ENCODE assay signal across 10 cellular contexts in the genomic region with DNA sequence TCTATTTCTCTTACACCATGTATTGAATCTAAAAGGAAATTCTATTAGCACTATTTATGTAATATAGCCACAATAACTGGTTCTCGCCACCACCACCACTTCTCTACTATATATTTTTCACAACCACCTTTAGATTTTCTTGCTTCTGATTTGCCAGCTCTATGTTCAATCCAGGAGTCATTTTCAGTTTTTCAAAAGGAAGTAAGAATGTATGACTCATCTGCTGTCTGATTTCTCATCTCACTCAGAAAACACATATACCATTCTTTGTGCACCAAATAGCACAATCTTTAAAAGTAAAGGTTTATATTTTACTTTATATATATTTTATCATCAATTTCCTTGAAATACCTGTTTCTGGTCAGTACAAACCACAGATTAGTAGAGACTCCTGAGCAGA.
A peak's percentile ranks its signal among the peaks of the same experiment; 100 is the strongest.
DNase-seq lines count a peak whose midpoint lies in the region; ATAC-seq lines count a peak whose summit lies in the region.
"Had no signal": no experiment of that assay in that cellular context is flagged by ENCODE, and none has a peak within 500 bp of the region (broad histone marks: within the 10 kb centered on the region; RNA-seq: fewer than 3 reads in every experiment).

No MANE protein-coding gene starts in this region.

- CTCF ChIA-PET in activated CD4-positive, alpha-beta memory T cell treated with anti-CD3 and anti-CD28 coated beads for 36 hours (lab: Charles Lee), result interaction anchor here (1.1 kb wide), 1 partner anchor 14 kb away, joined by 4 read pairs; no protein-coding TSS in a partner anchor
- CTCF ChIA-PET in activated CD4-positive, alpha-beta memory T cell treated with anti-CD3 and anti-CD28 coated beads, Interleukin-2, amount 10 ng/mL, durations not matched to agents 7 days and 5 days (lab: Charles Lee), result interaction anchor here (1.0 kb wide), 1 partner anchor 63 kb away, joined by 3 read pairs; no protein-coding TSS in a partner anchor

- no peak overlapping the region for H3K4me3 ChIP-seq in SJCRH30
- H3K4me3 ChIP-seq: SJSA1, uterus had no signal

- peaks cover 1% of the 10 kb centered on the region for H3K27me3 Mint-ChIP-seq in activated CD4-positive, alpha-beta memory T cell treated with anti-CD3 and anti-CD28 coated beads for 36 hours
- peaks cover 1% of the 10 kb centered on the region for H3K27me3 Mint-ChIP-seq in activated CD4-positive, alpha-beta memory T cell treated with anti-CD3 and anti-CD28 coated beads, Interleukin-2, amount 10 ng/mL, durations not matched to agents 7 days and 5 days
- peaks cover 3% of the 10 kb centered on the region for H3K27me3 Mint-ChIP-seq in activated T-helper 2 cell treated with anti-CD3 and anti-CD28 coated beads, Interferon-gamma antibody, Interleukin-2, Interleukin-4, amounts not matched to agents 10 μg/mL and 5 μg/mL and 100 μg/mL, durations not matched to agents 14 hours and 24 hours and 36 hours (ENCODE audit: low read depth)

- H3K36me3 ChIP-seq in SJCRH30, result no peaks in the 10 kb centered on the region
- H3K36me3 ChIP-seq: SJSA1, uterus had no signal

- peak; percentile 69 for ATAC-seq in HG02798 (IDR thresholded peaks at IDR 0.05; ENCODE audit: poor library complexity, unreplicated experiment)

- intact Hi-C loops in activated CD4-positive, alpha-beta memory T cell treated with anti-CD3 and anti-CD28 coated beads for 36 hours (cut with micrococcal nuclease), result loop anchor here (2.0 kb wide), 1 partner anchor 15 kb away; no protein-coding TSS in a partner anchor
- intact Hi-C loops in activated T-helper 2 cell treated with anti-CD3 and anti-CD28 coated beads, Interferon-gamma antibody, Interleukin-2, Interleukin-4, amounts not matched to agents 10 μg/mL and 5 μg/mL and 100 μg/mL, durations not matched to agents 14 hours and 24 hours and 36 hours (cut with micrococcal nuclease), result loop anchor here (1.0 to 10.0 kb wide), 3 partner anchors 10 to 947 kb away; no protein-coding TSS in a partner anchor

- no peaks in the 10 kb centered on the region for H3K36me3 Mint-ChIP-seq in activated CD4-positive, alpha-beta memory T cell treated with anti-CD3 and anti-CD28 coated beads for 36 hours
- H3K36me3 Mint-ChIP-seq in activated CD4-positive, alpha-beta memory T cell treated with anti-CD3 and anti-CD28 coated beads, Interleukin-2, amount 10 ng/mL, durations not matched to agents 7 days and 5 days (ENCODE audit: low read depth), result no peaks in the 10 kb centered on the region
- no peaks in the 10 kb centered on the region for H3K36me3 Mint-ChIP-seq in activated T-helper 2 cell treated with anti-CD3 and anti-CD28 coated beads, Interferon-gamma antibody, Interleukin-2, Interleukin-4, amounts not matched to agents 10 μg/mL and 5 μg/mL and 100 μg/mL, durations not matched to agents 14 hours and 24 hours and 36 hours (ENCODE audit: low read depth)

- H3K4me1 ChIP-seq in SJCRH30, result no peaks in the 10 kb centered on the region
- H3K4me1 ChIP-seq: SJSA1, uterus had no signal

- no peak overlapping the region for H3K27ac ChIP-seq in SJCRH30
- H3K27ac ChIP-seq: SJSA1, uterus had no signal

- no peaks in the 10 kb centered on the region for H3K27me3 ChIP-seq in SJCRH30
- H3K27me3 ChIP-seq: SJSA1, uterus had no signal

- POLR2A ChIA-PET in activated CD4-positive, alpha-beta memory T cell treated with anti-CD3 and anti-CD28 coated beads for 36 hours (lab: Charles Lee), result interaction anchor here (0.9 to 1.2 kb wide), 2 partner anchors 16 to 17 kb away, joined by 3 read pairs; no protein-coding TSS in a partner anchor
- POLR2A ChIA-PET in activated CD4-positive, alpha-beta memory T cell treated with anti-CD3 and anti-CD28 coated beads, Interleukin-2, amount 10 ng/mL, durations not matched to agents 7 days and 5 days (lab: Charles Lee), result no interaction called here

- no peak for DNase-seq in activated CD4-positive, alpha-beta memory T cell treated with anti-CD3 and anti-CD28 coated beads for 36 hours
- no peak for DNase-seq in activated CD4-positive, alpha-beta memory T cell treated with anti-CD3 and anti-CD28 coated beads, Interleukin-2, amount 10 ng/mL, durations not matched to agents 7 days and 5 days
- DNase-seq in MV-4-11 (lab: John Stamatoyannopoulos, UW) (peak; percentile 40), renal cortical epithelial cell (ENCODE audit: low read depth) (peak; percentile 35), SJCRH30 (no peak)
- no peak for DNase-seq in activated T-helper 2 cell treated with anti-CD3 and anti-CD28 coated beads, Interferon-gamma antibody, Interleukin-2, Interleukin-4, amounts not matched to agents 10 μg/mL and 5 μg/mL and 100 μg/mL, durations not matched to agents 14 hours and 24 hours and 36 hours (ENCODE audit: low spot score)
- no peak for DNase-seq in activated CD4-positive, alpha-beta T cell treated with anti-CD3 and anti-CD28 coated beads, Interleukin-2, amount 50 U/mL, for 1 hour
- DNase-seq: uterus had no signal

- H3K9me3 ChIP-seq in SJCRH30 (replicated peaks), result no peaks in the 10 kb centered on the region
- H3K9me3 ChIP-seq: SJSA1, uterus had no signal

- H3K4me3 Mint-ChIP-seq in activated CD4-positive, alpha-beta memory T cell treated with anti-CD3 and anti-CD28 coated beads for 36 hours, result peak overlapping the region; percentile 5
- H3K4me3 Mint-ChIP-seq in activated CD4-positive, alpha-beta memory T cell treated with anti-CD3 and anti-CD28 coated beads, Interleukin-2, amount 10 ng/mL, durations not matched to agents 7 days and 5 days, result no peak overlapping the region
- H3K4me3 Mint-ChIP-seq in activated T-helper 2 cell treated with anti-CD3 and anti-CD28 coated beads, Interferon-gamma antibody, Interleukin-2, Interleukin-4, amounts not matched to agents 10 μg/mL and 5 μg/mL and 100 μg/mL, durations not matched to agents 14 hours and 24 hours and 36 hours (ENCODE audit: low read depth), result no peak overlapping the region

- no peaks in the 10 kb centered on the region for H3K9me3 Mint-ChIP-seq in activated CD4-positive, alpha-beta memory T cell treated with anti-CD3 and anti-CD28 coated beads for 36 hours
- H3K9me3 Mint-ChIP-seq in activated CD4-positive, alpha-beta memory T cell treated with anti-CD3 and anti-CD28 coated beads, Interleukin-2, amount 10 ng/mL, durations not matched to agents 7 days and 5 days, result no peaks in the 10 kb centered on the region
- no peaks in the 10 kb centered on the region for H3K9me3 Mint-ChIP-seq in activated T-helper 2 cell treated with anti-CD3 and anti-CD28 coated beads, Interferon-gamma antibody, Interleukin-2, Interleukin-4, amounts not matched to agents 10 μg/mL and 5 μg/mL and 100 μg/mL, durations not matched to agents 14 hours and 24 hours and 36 hours

- H3K4me1 Mint-ChIP-seq in activated CD4-positive, alpha-beta memory T cell treated with anti-CD3 and anti-CD28 coated beads for 36 hours (ENCODE audit: low read depth), result peaks cover 9% of the 10 kb centered on the region
- peaks cover 3% of the 10 kb centered on the region for H3K4me1 Mint-ChIP-seq in activated CD4-positive, alpha-beta memory T cell treated with anti-CD3 and anti-CD28 coated beads, Interleukin-2, amount 10 ng/mL, durations not matched to agents 7 days and 5 days
- H3K4me1 Mint-ChIP-seq in activated T-helper 2 cell treated with anti-CD3 and anti-CD28 coated beads, Interferon-gamma antibody, Interleukin-2, Interleukin-4, amounts not matched to agents 10 μg/mL and 5 μg/mL and 100 μg/mL, durations not matched to agents 14 hours and 24 hours and 36 hours (ENCODE audit: low read depth), result peaks cover 4% of the 10 kb centered on the region

- H3K27ac Mint-ChIP-seq in activated CD4-positive, alpha-beta memory T cell treated with anti-CD3 and anti-CD28 coated beads for 36 hours, result no peak overlapping the region
- H3K27ac Mint-ChIP-seq in activated CD4-positive, alpha-beta memory T cell treated with anti-CD3 and anti-CD28 coated beads, Interleukin-2, amount 10 ng/mL, durations not matched to agents 7 days and 5 days, result no peak overlapping the region
- H3K27ac Mint-ChIP-seq in activated T-helper 2 cell treated with anti-CD3 and anti-CD28 coated beads, Interferon-gamma antibody, Interleukin-2, Interleukin-4, amounts not matched to agents 10 μg/mL and 5 μg/mL and 100 μg/mL, durations not matched to agents 14 hours and 24 hours and 36 hours, result no peak overlapping the region

Comparison
In these comparisons a context has a peak if more than half of its experiments do, and no peak if none do; other contexts are left out.
1. DNase-seq: peak in MV-4-11 (single experiment) and renal cortical epithelial cell (single experiment); none in activated CD4-positive, alpha-beta memory T cell treated with anti-CD3 and anti-CD28 coated beads for 36 hours (single experiment), activated CD4-positive, alpha-beta memory T cell treated with anti-CD3 and anti-CD28 coated beads, Interleukin-2, amount 10 ng/mL, durations not matched to agents 7 days and 5 days (single experiment), activated T-helper 2 cell treated with anti-CD3 and anti-CD28 coated beads, Interferon-gamma antibody, Interleukin-2, Interleukin-4, amounts not matched to agents 10 μg/mL and 5 μg/mL and 100 μg/mL, durations not matched to agents 14 hours and 24 hours and 36 hours (single experiment), SJCRH30 (0 of 2) and activated CD4-positive, alpha-beta T cell treated with anti-CD3 and anti-CD28 coated beads, Interleukin-2, amount 50 U/mL, for 1 hour (single experiment).